Comparison of ENCODE assay signal across 13 cellular contexts in the genomic region with DNA sequence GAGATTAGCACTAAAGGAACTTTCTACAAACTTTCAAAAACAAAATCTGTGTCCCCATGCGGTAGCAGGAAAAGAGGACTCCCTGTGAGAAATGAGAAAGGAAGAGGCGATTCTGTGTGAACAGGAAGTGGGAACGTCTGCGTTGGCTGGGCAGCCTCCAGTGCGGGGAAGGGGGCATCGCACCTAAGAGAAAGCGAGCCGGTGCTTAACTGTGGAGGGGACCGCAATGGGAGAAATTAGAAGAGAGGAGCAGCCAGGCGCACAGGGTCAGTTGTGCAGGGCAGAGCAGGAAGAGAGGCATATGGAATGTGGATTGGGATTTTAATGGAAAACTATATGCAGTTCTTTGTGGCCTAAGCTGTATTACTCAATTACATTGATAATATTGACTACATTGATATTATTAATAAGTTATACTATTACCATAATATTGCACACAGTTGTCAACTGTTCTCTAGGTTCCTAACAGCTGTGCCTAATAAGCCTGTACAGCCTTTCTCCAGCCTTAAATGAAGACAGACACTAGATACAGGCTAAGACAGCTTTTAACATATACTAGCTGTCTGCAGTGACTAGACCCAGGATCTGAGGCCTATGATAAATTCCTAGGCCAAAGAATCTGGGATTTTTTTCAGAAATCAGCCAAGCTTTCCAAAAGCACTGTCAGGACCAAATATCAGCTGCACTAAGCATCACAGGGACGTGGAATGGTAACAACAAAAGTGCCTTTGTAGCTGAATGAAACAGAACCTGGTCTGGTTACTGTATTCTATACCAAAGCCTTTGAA.
DNase-seq lines count a peak whose midpoint lies in the region; ATAC-seq, FAIRE-seq and TF ChIP-seq lines count a peak whose summit lies in the region.
"Had no signal": no experiment of that assay in that cellular context is flagged by ENCODE, and none has a peak within 500 bp of the region (broad histone marks: within the 10 kb centered on the region; RNA-seq: fewer than 3 reads in every experiment).

No MANE protein-coding gene starts in this region.

- peak overlapping the region; percentile 38 for H3K27ac ChIP-seq in left ventricle myocardium inferior (replicated peaks)
- no peak overlapping the region for H3K27ac ChIP-seq in vagina
- H3K27ac ChIP-seq: upper lobe of right lung had no signal

- no peak overlapping the region for H3K4me3 ChIP-seq in left ventricle myocardium inferior
- no peak overlapping the region for H3K4me3 ChIP-seq in vagina
- H3K4me3 ChIP-seq: lung, upper lobe of right lung had no signal

- peak overlapping the region; percentile 9 to 94 for H3K27ac Mint-ChIP-seq in activated naive CD4-positive, alpha-beta T cell treated with anti-CD3 and anti-CD28 coated beads, Interleukin-2, amount 50 U/mL, for 72 hours
- H3K27ac Mint-ChIP-seq: dendritic cell treated with granulocyte-macrophage colony-stimulating factor and Interleukin-4, amounts not matched to agents 40 ng/mL and 50 ng/mL, for 4 days had no signal

- no peak for FAIRE-seq in GM19239 (lab: Jason Lieb, UNC)

- no peak for TF ChIP-seq POLR2A in vagina (IDR thresholded peaks at IDR 0.05)

- no peaks in the 10 kb centered on the region for H3K36me3 ChIP-seq in left ventricle myocardium inferior
- no peaks in the 10 kb centered on the region for H3K36me3 ChIP-seq in vagina
- H3K36me3 ChIP-seq: BE2C, upper lobe of right lung had no signal

- intact Hi-C loops in left ventricle myocardium inferior (cut with micrococcal nuclease) (no loop called here), Right ventricle myocardium inferior (cut with DNase I) (no loop called here), vagina (cut with DNase I) (no loop called here)

- H3K36me3 Mint-ChIP-seq in activated naive CD4-positive, alpha-beta T cell treated with anti-CD3 and anti-CD28 coated beads, Interleukin-2, amount 50 U/mL, for 72 hours: peaks cover 0 to 4% of the 10 kb centered on the region in 2 donors

- H3K27me3 ChIP-seq in left ventricle myocardium inferior (ENCODE audit: low read depth) (no peaks in the 10 kb centered on the region), vagina (no peaks in the 10 kb centered on the region)
- H3K27me3 ChIP-seq: BE2C, upper lobe of right lung had no signal

- no peaks in the 10 kb centered on the region for H3K9me3 Mint-ChIP-seq in activated naive CD4-positive, alpha-beta T cell treated with anti-CD3 and anti-CD28 coated beads, Interleukin-2, amount 50 U/mL, for 72 hours
- H3K9me3 Mint-ChIP-seq: dendritic cell treated with granulocyte-macrophage colony-stimulating factor and Interleukin-4, amounts not matched to agents 40 ng/mL and 50 ng/mL, for 4 days had no signal

- H3K9me3 ChIP-seq in left ventricle myocardium inferior (replicated peaks) (no peaks in the 10 kb centered on the region), vagina (no peaks in the 10 kb centered on the region)
- H3K9me3 ChIP-seq: BE2C, upper lobe of right lung had no signal

- no peak for TF ChIP-seq CTCF in left ventricle myocardium inferior (IDR thresholded peaks at IDR 0.05; ENCODE audit: borderline replicate concordance)
- no peak for TF ChIP-seq CTCF in vagina (IDR thresholded peaks at IDR 0.05)

- DNase-seq in left ventricle myocardium inferior (no peak), Right ventricle myocardium inferior (ENCODE audit: missing footprints) (no peak), left kidney (ENCODE audit: low read depth, low spot score) (peak; percentile 58), vagina (ENCODE audit: extremely low spot score in 2 of 2) (peak; percentile 25 to 64), GM19239 (ENCODE audit: insufficient read length, low spot score) (no peak), DMS114 treated with DMSO at 0.1 percent for 48 hours (lab: John Stamatoyannopoulos, UW; ENCODE audit: unreplicated experiment) (no peak)
- DNase-seq in activated naive CD4-positive, alpha-beta T cell treated with anti-CD3 and anti-CD28 coated beads, Interleukin-2, amount 50 U/mL, for 72 hours (ENCODE audit: low spot score in 2 of 2): no peak
- DNase-seq: BE2C, NCI-H146, upper lobe of right lung had no signal

- no peak for ATAC-seq in Right ventricle myocardium inferior
- no peak for ATAC-seq in activated naive CD4-positive, alpha-beta T cell treated with anti-CD3 and anti-CD28 coated beads, Interleukin-2, amount 50 U/mL, for 72 hours
- ATAC-seq in GM18909 (IDR thresholded peaks at IDR 0.05; ENCODE audit: poor library complexity, unreplicated experiment): no peak
- ATAC-seq: upper lobe of right lung had no signal

- H3K4me1 ChIP-seq in left ventricle myocardium inferior: peaks cover 76% of the 10 kb centered on the region
- H3K4me1 ChIP-seq in vagina: peaks cover 45% of the 10 kb centered on the region
- H3K4me1 ChIP-seq: BE2C had no signal

Comparison
In these comparisons a context has a peak if more than half of its experiments do, and no peak if none do; other contexts are left out.
1. DNase-seq: peak in left kidney (single experiment) and vagina (2 of 2); none in left ventricle myocardium inferior (single experiment), Right ventricle myocardium inferior (single experiment), activated naive CD4-positive, alpha-beta T cell treated with anti-CD3 and anti-CD28 coated beads, Interleukin-2, amount 50 U/mL, for 72 hours (0 of 2), GM19239 (single experiment) and DMS114 treated with DMSO at 0.1 percent for 48 hours (single experiment).